Comparison of ENCODE assay signal across 8 cellular contexts in genomic region chr2:64857581-64858471, GRCh38.
A peak's percentile ranks its signal among the peaks of the same experiment; 100 is the strongest.
DNase-seq lines count a peak whose midpoint lies in the region; ATAC-seq and TF ChIP-seq lines count a peak whose summit lies in the region.

No MANE protein-coding gene starts in this region.

- intact Hi-C loops in activated B cell treated with CpG ODN at 0.5 μM for 24 hours (cut with micrococcal nuclease) (no loop called here), left ventricle myocardium inferior (cut with micrococcal nuclease) (no loop called here)

- POLR2A ChIA-PET in activated B cell treated with CpG ODN at 0.5 μM for 24 hours (lab: Charles Lee), result interaction anchor here (1.4 to 8.3 kb wide), 14 partner anchors 7 to 250 kb away, joined by 3 to 276 read pairs (median 18); partner anchors contain the start of gene SERTAD2

- no peak overlapping the region for H3K4me3 Mint-ChIP-seq in activated B cell treated with CpG ODN at 0.5 μM for 24 hours

- H3K9ac ChIP-seq in rectal smooth muscle tissue (ENCODE audit: low read length), result peak overlapping the region; percentile 22

- H3K4me1 Mint-ChIP-seq in activated B cell treated with CpG ODN at 0.5 μM for 24 hours, result peaks cover 50% of the 10 kb centered on the region

- peaks cover 2% of the 10 kb centered on the region for H3K36me3 Mint-ChIP-seq in activated B cell treated with CpG ODN at 0.5 μM for 24 hours (ENCODE audit: low read depth)

- no peaks in the 10 kb centered on the region for H3K27me3 ChIP-seq in left ventricle myocardium inferior (ENCODE audit: low read depth)
- no peaks in the 10 kb centered on the region for H3K27me3 ChIP-seq in rectal smooth muscle tissue (ENCODE audit: control insufficient read depth, insufficient read depth, low read length)

- H3K27ac ChIP-seq in left ventricle myocardium inferior (replicated peaks) (peak overlapping the region; percentile 99), rectal smooth muscle tissue (ENCODE audit: low read depth, low read length) (peak overlapping the region; percentile 90)

- H3K4me3 ChIP-seq in left ventricle myocardium inferior, result peak overlapping the region; percentile 70
- H3K4me3 ChIP-seq in rectal smooth muscle tissue (ENCODE audit: low read length), result peak overlapping the region; percentile 23

- peak overlapping the region; percentile 94 for H3K27ac Mint-ChIP-seq in activated B cell treated with CpG ODN at 0.5 μM for 24 hours

- no peak for TF ChIP-seq CTCF in activated B cell treated with CpG ODN at 0.5 μM for 24 hours (IDR thresholded peaks at IDR 0.05)
- TF ChIP-seq CTCF in left ventricle myocardium inferior (IDR thresholded peaks at IDR 0.05; ENCODE audit: borderline replicate concordance), result no peak
- no peak for TF ChIP-seq CTCF in GM20000 (IDR thresholded peaks at IDR 0.05; ENCODE audit: extremely low read depth, missing control alignments)

- no peaks in the 10 kb centered on the region for H3K27me3 Mint-ChIP-seq in activated B cell treated with CpG ODN at 0.5 μM for 24 hours

- CTCF ChIA-PET in activated B cell treated with CpG ODN at 0.5 μM for 24 hours (lab: Charles Lee), result interaction anchor here (0.9 to 3.3 kb wide), 7 partner anchors 9 to 215 kb away, joined by 3 to 25 read pairs (median 9); partner anchors contain the start of gene SERTAD2

- peaks cover 49% of the 10 kb centered on the region for H3K4me1 ChIP-seq in left ventricle myocardium inferior
- H3K4me1 ChIP-seq in rectal smooth muscle tissue (ENCODE audit: control insufficient read depth, insufficient read depth, low read length), result peaks cover 26% of the 10 kb centered on the region

- H3K36me3 ChIP-seq in left ventricle myocardium inferior (no peaks in the 10 kb centered on the region), rectal smooth muscle tissue (ENCODE audit: control insufficient read depth, insufficient read depth, low read length) (no peaks in the 10 kb centered on the region)

- no peaks in the 10 kb centered on the region for H3K9me3 Mint-ChIP-seq in activated B cell treated with CpG ODN at 0.5 μM for 24 hours

- no peak for ATAC-seq in activated B cell treated with CpG ODN at 0.5 μM for 24 hours (ENCODE audit: low read depth)
- no peak for ATAC-seq in GM21360 (IDR thresholded peaks at IDR 0.05; ENCODE audit: unreplicated experiment)

- no peaks in the 10 kb centered on the region for H3K9me3 ChIP-seq in left ventricle myocardium inferior (replicated peaks)

- peak; percentile 72 for DNase-seq in ELF-1 (ENCODE audit: low read depth, low spot score)
- no peak for DNase-seq in activated B cell treated with CpG ODN at 0.5 μM for 24 hours
- peak; percentile 67 for DNase-seq in left ventricle myocardium inferior
- DNase-seq in GM20000 (ENCODE audit: low spot score), result no peak
- no peak for DNase-seq in germinal center (ENCODE audit: low spot score)
- no peak for DNase-seq in SW480 (ENCODE audit: low spot score)

Comparison
In these comparisons a context has a peak if more than half of its experiments do, and no peak if none do; other contexts are left out.
1. DNase-seq: peak in ELF-1 (single experiment) and left ventricle myocardium inferior (single experiment); none in activated B cell treated with CpG ODN at 0.5 μM for 24 hours (single experiment), GM20000 (single experiment), germinal center (single experiment) and SW480 (single experiment).